In the genomic region with DNA sequence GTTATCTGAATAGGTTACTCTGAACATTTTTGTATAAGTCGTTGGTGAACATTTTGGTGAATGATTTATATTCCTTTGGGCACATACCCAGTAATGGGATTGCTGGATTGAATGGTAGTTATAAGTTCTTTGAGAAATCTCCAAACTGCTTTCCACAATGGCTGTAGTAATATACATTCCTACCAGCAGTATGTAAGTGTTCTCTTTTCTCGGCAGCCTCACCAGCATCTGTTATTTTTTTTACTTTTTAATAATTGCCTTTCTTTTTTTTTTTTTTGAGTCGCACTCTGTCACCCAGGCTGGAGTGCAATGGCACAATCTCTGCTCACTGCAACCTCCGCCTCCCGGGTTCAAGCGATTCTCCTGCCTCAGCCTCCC, we compare ENCODE assay signal across 7 cellular contexts.
DNase-seq lines count a peak whose midpoint lies in the region; ATAC-seq, FAIRE-seq and TF ChIP-seq lines count a peak whose summit lies in the region.
"Not testable (repeated sequence)": the region's sequence is repeated elsewhere in the genome, so short reads cannot be mapped to it uniquely, and the experiment has no call there.

No MANE protein-coding gene starts in this region.

- TF ChIP-seq EP300 in K562 (IDR thresholded peaks at IDR 0.05; ENCODE audit: low read length): not testable (repeated sequence)

- H3K36me3 ChIP-seq in CD8-positive, alpha-beta memory T cell (ENCODE audit: insufficient read depth, low read length); HUES48 (ENCODE audit: control insufficient read depth, insufficient read depth, low read length); NT2/D1 (ENCODE audit: insufficient read depth, insufficient read length, low read length); K562 (ENCODE audit: control insufficient read depth, insufficient read depth, low read length); iPS-18a (ENCODE audit: control insufficient read depth, low read depth, low read length); neural progenitor cell: not testable (repeated sequence)

- not testable (repeated sequence) for H3K27me3 Mint-ChIP-seq in CD8-positive, alpha-beta memory T cell; neural progenitor cell (ENCODE audit: insufficient read depth, low read depth)

- peaks cover 14 to 62% (median 49%) of the 10 kb centered on the region in 5 donors for H3K9me3 Mint-ChIP-seq in CD8-positive, alpha-beta memory T cell
- H3K9me3 Mint-ChIP-seq in neural progenitor cell: peaks cover 45% of the 10 kb centered on the region

- FAIRE-seq in K562 (lab: Jason Lieb, UNC): not testable (repeated sequence)

- in situ Hi-C loops in K562 (cut with MboI): not testable (repeated sequence)

- H3K36me3 Mint-ChIP-seq in CD8-positive, alpha-beta memory T cell: peaks cover 0 to 49% (median 33%) of the 10 kb centered on the region in 3 donors
- peaks cover 42% of the 10 kb centered on the region for H3K36me3 Mint-ChIP-seq in neural progenitor cell

- BruUV-seq in K562 (replicated peaks; lab: Mats Ljungman, UMichigan): not testable (repeated sequence)

- H3K4me3 ChIP-seq in CD8-positive, alpha-beta memory T cell (ENCODE audit: low read length): not testable (repeated sequence)
- H3K4me3 ChIP-seq in HUES48 (ENCODE audit: low read depth, low read length): peak overlapping the region; percentile 34; the same call in 1 of the 2 replicates
- peak overlapping the region; percentile 68 for H3K4me3 ChIP-seq in NT2/D1 (ENCODE audit: insufficient read length, low read depth)
- peak overlapping the region; percentile 52 for H3K4me3 ChIP-seq in K562
- peak overlapping the region; percentile 40 for H3K4me3 ChIP-seq in iPS-18a (ENCODE audit: low read length)
- peak overlapping the region; percentile 43 for H3K4me3 ChIP-seq in neural progenitor cell

- TF ChIP-seq CTCF in K562 (IDR thresholded peaks at IDR 0.05 in 2 of 3, conservative IDR thresholded peaks at IDR 0.05 in 1 of 3; ENCODE audit: insufficient read depth in 2 of 3, low read depth in 1 of 3, low read length in 3 of 3); neural progenitor cell (IDR thresholded peaks at IDR 0.05): not testable (repeated sequence)

- peak overlapping the region; percentile 61 for H3K27ac ChIP-seq in CD8-positive, alpha-beta memory T cell (ENCODE audit: low read depth, low read length)
- not testable (repeated sequence) for H3K27ac ChIP-seq in HUES48 (ENCODE audit: low read depth, low read length); iPS-18a (ENCODE audit: low read length); neural progenitor cell
- peak overlapping the region; percentile 92; the same call in 2 of the 3 replicates for H3K27ac ChIP-seq in K562 (ENCODE audit: extremely low read depth, low read depth, low read length)

- H3K9me1 ChIP-seq in K562 (ENCODE audit: control insufficient read depth, insufficient read depth, low read length): not testable (repeated sequence)

- H3F3A ChIP-seq in neural progenitor cell (ENCODE audit: low read depth): not testable (repeated sequence)

- not testable (repeated sequence) for H3K9me3 ChIP-seq in CD8-positive, alpha-beta memory T cell (ENCODE audit: low read length); HUES48 (ENCODE audit: control insufficient read depth, insufficient read depth, low read length); NT2/D1 (ENCODE audit: insufficient read depth, low read length); K562 (replicated peaks; ENCODE audit: control insufficient read depth, insufficient read depth, low read depth, low read length); iPS-18a (ENCODE audit: control insufficient read depth, low read depth, low read length); neural progenitor cell (ENCODE audit: low read depth)

- POLR2A ChIA-PET in CD8-positive, alpha-beta memory T cell (lab: Charles Lee); K562 (lab: Yijun Ruan, JAX): not testable (repeated sequence)

- H3K27me3 ChIP-seq in CD8-positive, alpha-beta memory T cell (ENCODE audit: insufficient read depth, low read length, poor library complexity, severe bottlenecking); HUES48 (ENCODE audit: control insufficient read depth, insufficient read depth, low read length); NT2/D1 (ENCODE audit: insufficient read depth, insufficient read length); K562 (ENCODE audit: control insufficient read depth in 2 of 2, insufficient read depth in 2 of 2, low read length in 2 of 2); iPS-18a (ENCODE audit: control insufficient read depth, insufficient read depth, low read length); neural progenitor cell: not testable (repeated sequence)

- H3K4me1 ChIP-seq in CD8-positive, alpha-beta memory T cell (ENCODE audit: insufficient read depth, low read length); HUES48 (ENCODE audit: control insufficient read depth, insufficient read depth, low read length); NT2/D1 (ENCODE audit: insufficient read depth, insufficient read length); K562 (replicated peaks in 1 of 2; ENCODE audit: control insufficient read depth in 2 of 2, insufficient read depth in 2 of 2, low read length in 2 of 2); iPS-18a (ENCODE audit: control insufficient read depth, low read depth, low read length); neural progenitor cell: not testable (repeated sequence)

- peak overlapping the region; percentile 82 for H2AFZ ChIP-seq in K562 (ENCODE audit: low read depth, low read length)
- not testable (repeated sequence) for H2AFZ ChIP-seq in neural progenitor cell (replicated peaks)

- H3K4me2 ChIP-seq in K562 (ENCODE audit: insufficient read depth, low read length) (peak overlapping the region; percentile 71), neural progenitor cell (peak overlapping the region; percentile 76)

- not testable (repeated sequence) for TF ChIP-seq RAD21 in K562 (CRISPR knock-in tag; conservative IDR thresholded peaks at IDR 0.05 in 1 of 2, IDR thresholded peaks at IDR 0.05 in 1 of 2)

- H3K9ac ChIP-seq in HUES48 (ENCODE audit: low read depth, low read length); NT2/D1 (ENCODE audit: insufficient read length, low read depth); neural progenitor cell: not testable (repeated sequence)
- peak overlapping the region in 1 of 2 experiments; percentile 67; a peak in 2 of 4 replicates for H3K9ac ChIP-seq in K562 (ENCODE audit: insufficient read depth in 1 of 2, low read depth in 2 of 2, low read length in 2 of 2)
- peak overlapping the region; percentile 61 for H3K9ac ChIP-seq in iPS-18a (ENCODE audit: low read length)

- WGBS in K562 (ENCODE audit: insufficient coverage, low coverage, missing lambda C conversion rate): 78% methylated on average over 6 of the region's 6 CpGs

- not testable (repeated sequence) for H3K4me1 Mint-ChIP-seq in CD8-positive, alpha-beta memory T cell; neural progenitor cell

- H3K27ac Mint-ChIP-seq in CD8-positive, alpha-beta memory T cell; neural progenitor cell: not testable (repeated sequence)

- not testable (repeated sequence) for TF ChIP-seq POLR2A in K562 (conservative IDR thresholded peaks at IDR 0.05)

- not testable (repeated sequence) for H3K4me3 Mint-ChIP-seq in CD8-positive, alpha-beta memory T cell; neural progenitor cell

- CTCF ChIA-PET in CD8-positive, alpha-beta memory T cell (lab: Charles Lee): not testable (repeated sequence)
- CTCF ChIA-PET in K562 (lab: Yijun Ruan, JAX; ENCODE audit: low intra/inter-chr PET ratio): interaction anchor here (0.6 kb wide), 1 partner anchor 19 kb away, joined by 3 read pairs; no protein-coding TSS in a partner anchor

- intact Hi-C loops in K562 (cut with micrococcal nuclease): not testable (repeated sequence)

- peak; percentile 89 for ATAC-seq in K562

- not testable (repeated sequence) for DNase-seq in CD8-positive, alpha-beta memory T cell; NT2/D1 (ENCODE audit: low read depth, low spot score); K562 (ENCODE audit: extremely low read depth in 1 of 4, low spot score in 3 of 4); neural progenitor cell (ENCODE audit: low spot score)
- DNase-seq in NCI-H2171 treated with DMSO at 0.1 percent for 48 hours (lab: John Stamatoyannopoulos, UW): peak; percentile 7

- H4K20me1 ChIP-seq in K562 (replicated peaks; ENCODE audit: control insufficient read depth, insufficient read depth, low read length); neural progenitor cell (ENCODE audit: low read depth): not testable (repeated sequence)

- H3K79me2 ChIP-seq in K562 (ENCODE audit: control insufficient read depth, insufficient read depth, low read length): peaks cover 22% of the 10 kb centered on the region
- not testable (repeated sequence) for H3K79me2 ChIP-seq in neural progenitor cell (ENCODE audit: low read depth)

TF ChIP-seq in K562, 482 proteins besides CTCF, POLR2A, EP300 and RAD21:
- TF ChIP-seq TEAD1 (CRISPR knock-in tag; IDR thresholded peaks at IDR 0.05): peak in 1 of 2 experiments; percentile 94; a peak in 2 of 4 replicates
- TF ChIP-seq TEAD2 (tag; IDR thresholded peaks at IDR 0.05): peak; percentile 30; the same call in 1 of the 2 replicates
- peak; percentile 44; the same call in 1 of the 2 replicates for TF ChIP-seq TEAD4 (IDR thresholded peaks at IDR 0.05; ENCODE audit: low read length)
- not testable (repeated sequence) for TF ChIP-seq TEAD4 (CRISPR knock-in tag; IDR thresholded peaks at IDR 0.05; ENCODE audit: borderline replicate concordance)
